1 cellular context compared by ENCODE assay signal in genomic region chr11:6260207-6260726, GRCh38.
TF ChIP-seq lines count a peak whose summit lies in the region.

No MANE protein-coding gene starts in this region.

TF ChIP-seq in A549, 52 proteins besides CTCF, POLR2A, EP300 and RAD21:
- no peak for TF ChIP-seq SREBF2 (IDR thresholded peaks at IDR 0.05)
- TF ChIP-seq ELK1 (IDR thresholded peaks at IDR 0.05; ENCODE audit: low read depth, low read length) = no peak
- TF ChIP-seq NR3C1 (IDR thresholded peaks at IDR 0.05) = no peak
- TF ChIP-seq USF2 (IDR thresholded peaks at IDR 0.05) = no peak
